20 cellular contexts compared by ENCODE assay signal in genomic region chr12:27206801-27207502, GRCh38.
"Had no signal": no experiment of that assay in that cellular context is flagged by ENCODE, and none has a peak within 500 bp of the region (broad histone marks: within the 10 kb centered on the region; RNA-seq: fewer than 3 reads in every experiment).

No MANE protein-coding gene starts in this region.

- H3K27me3 ChIP-seq: cardiac muscle cell, transverse colon, uterus had no signal

- ATAC-seq: effector memory CD8-positive, alpha-beta T cell; sciatic nerve had no signal

- H3K36me3 ChIP-seq: cardiac muscle cell, transverse colon, uterus had no signal

- H3K27ac ChIP-seq: cardiac muscle cell, parathyroid adenoma, transverse colon had no signal

- H3K9ac ChIP-seq: parathyroid adenoma had no signal

- H3K79me2 ChIP-seq: parathyroid adenoma had no signal

- H3K4me1 ChIP-seq: parathyroid adenoma, transverse colon, uterus had no signal

- H2AFZ ChIP-seq: parathyroid adenoma had no signal

- H3K9me3 ChIP-seq: transverse colon, uterus had no signal

- H3K4me3 ChIP-seq: cardiac muscle cell, lung, transverse colon, uterus had no signal

- DNase-seq: activated CD4-positive, alpha-beta T cell treated with anti-CD3 and anti-CD28 coated beads, Interleukin-2, amount 10 ng/mL, durations not matched to agents 24 days and 14 days; activated CD8-positive, alpha-beta T cell treated with anti-CD3 and anti-CD28 coated beads for 36 hours; activated naive CD4-positive, alpha-beta T cell treated with Interleukin-2 at 50 U/mL for 16 hours; activated naive CD8-positive, alpha-beta T cell treated with anti-CD3 and anti-CD28 coated beads, Interleukin-2, amount 10 ng/mL, durations not matched to agents 7 days and 5 days; activated T-cell treated with anti-CD3 and anti-CD28 coated beads, Interleukin-2, amount 50 U/mL, for 1 hour; amygdala; dermis blood vessel endothelial cell; effector memory CD8-positive, alpha-beta T cell; glutamatergic neuron; hypothalamus; islet precursor cell; stimulated activated naive CD4-positive, alpha-beta T cell treated with Interleukin-2 at 50 U/mL for 16 hours; substantia nigra; T1000; transverse colon; uterus had no signal
